Comparison of ENCODE assay signal across 32 cellular contexts in the genomic region with DNA sequence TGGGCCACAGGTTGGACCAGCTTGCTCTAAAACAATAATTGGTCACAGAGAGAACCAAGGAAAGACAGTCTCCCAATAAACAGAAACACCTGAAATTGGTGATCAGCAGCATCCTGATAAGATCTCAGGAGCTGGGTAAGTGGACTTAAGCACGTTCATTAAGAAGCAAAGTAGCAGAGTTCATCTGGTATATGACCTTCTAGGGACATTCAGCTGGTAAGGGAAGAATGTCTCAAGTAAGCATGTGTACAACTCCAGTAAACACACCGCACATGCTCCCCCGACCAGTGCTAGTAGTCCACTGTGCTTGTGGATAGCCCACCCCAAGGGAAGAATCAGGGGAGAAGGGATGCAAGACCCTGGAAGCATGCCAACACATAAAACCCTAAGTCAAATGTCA.
"Had no signal": no experiment of that assay in that cellular context is flagged by ENCODE, and none has a peak within 500 bp of the region (broad histone marks: within the 10 kb centered on the region; RNA-seq: fewer than 3 reads in every experiment).

No MANE protein-coding gene starts in this region.

- H3K36me3 Mint-ChIP-seq: activated CD4-positive, alpha-beta memory T cell treated with anti-CD3 and anti-CD28 coated beads for 36 hours; activated naive CD4-positive, alpha-beta T cell treated with anti-CD3 and anti-CD28 coated beads, Interleukin-2, amount 50 U/mL, for 72 hours; activated naive CD8-positive, alpha-beta T cell treated with anti-CD3 and anti-CD28 coated beads for 36 hours had no signal

- H3K27ac Mint-ChIP-seq: activated B cell treated with CpG ODN at 0.5 μM for 24 hours; activated CD4-positive, alpha-beta memory T cell treated with anti-CD3 and anti-CD28 coated beads for 36 hours; activated CD4-positive, alpha-beta T cell treated with anti-CD3 and anti-CD28 coated beads, Interleukin-2, amount 10 ng/mL, durations not matched to agents 24 days and 14 days; activated CD8-positive, alpha-beta T cell treated with anti-CD3 and anti-CD28 coated beads for 36 hours; activated naive CD4-positive, alpha-beta T cell treated with anti-CD3 and anti-CD28 coated beads for 36 hours; activated naive CD4-positive, alpha-beta T cell treated with anti-CD3 and anti-CD28 coated beads, Interleukin-2, amount 50 U/mL, for 72 hours; activated naive CD8-positive, alpha-beta T cell treated with anti-CD3 and anti-CD28 coated beads for 36 hours; activated T-cell treated with anti-CD3 and anti-CD28 coated beads, Interleukin-2, amount 50 U/mL, for 72 hours; activated T-helper 1 cell treated with anti-CD3 and anti-CD28 coated beads, Interleukin-12 subunit alpha, Interleukin-12 subunit beta, Interleukin-2, Interleukin-4 antibody, amounts not matched to agents 30 ng/mL and 10 ng/mL and 1 ng/mL, durations not matched to agents 14 hours and 24 hours and 36 hours; activated T-helper 17 cell treated with anti-CD3 and anti-CD28 coated beads, Interleukin-2, amount 50 U/mL, for 72 hours; T-helper 1 cell treated with Interleukin-12 subunit alpha and Interleukin-12 subunit beta and Interleukin-4 antibody, amounts not matched to agents 30 μg/mL and 1 μg/mL, for 36 hours; T-helper 2 cell treated with Interferon-gamma antibody and Interleukin-4, amounts not matched to agents 5 μg/mL and 100 μg/mL, for 36 hours had no signal

- H3K9me3 Mint-ChIP-seq: activated CD4-positive, alpha-beta T cell treated with anti-CD3 and anti-CD28 coated beads, Interleukin-2, amount 10 ng/mL, durations not matched to agents 24 days and 14 days; activated naive CD4-positive, alpha-beta T cell treated with anti-CD3 and anti-CD28 coated beads, Interleukin-2, amount 50 U/mL, for 72 hours; activated naive CD8-positive, alpha-beta T cell treated with anti-CD3 and anti-CD28 coated beads for 36 hours; activated T-cell treated with anti-CD3 and anti-CD28 coated beads, Interleukin-2, amount 50 U/mL, for 4 hours; activated T-helper 17 cell treated with anti-CD3 and anti-CD28 coated beads, Interleukin-2, amount 50 U/mL, for 72 hours; T-helper 2 cell treated with Interferon-gamma antibody and Interleukin-4, amounts not matched to agents 5 μg/mL and 100 μg/mL, for 36 hours had no signal

- ATAC-seq: activated CD8-positive, alpha-beta T cell treated with anti-CD3 and anti-CD28 coated beads for 36 hours; activated naive CD4-positive, alpha-beta T cell treated with anti-CD3 and anti-CD28 coated beads, Interleukin-2, amount 50 U/mL, for 72 hours; activated T-cell treated with anti-CD3 and anti-CD28 coated beads, Interleukin-2, amount 50 U/mL, for 4 hours; activated T-cell treated with anti-CD3 and anti-CD28 coated beads, Interleukin-2, amount 50 U/mL, for 72 hours; activated T-helper 17 cell treated with anti-CD3 and anti-CD28 coated beads, Interleukin-2, amount 50 U/mL, for 72 hours; body of pancreas had no signal

- H3K4me1 Mint-ChIP-seq: activated B cell treated with CpG ODN at 0.5 μM for 24 hours; activated CD4-positive, alpha-beta T cell treated with anti-CD3 and anti-CD28 coated beads, Interleukin-2, amount 10 ng/mL, durations not matched to agents 24 days and 14 days; activated naive CD8-positive, alpha-beta T cell treated with anti-CD3 and anti-CD28 coated beads for 36 hours; activated T-helper 17 cell treated with anti-CD3 and anti-CD28 coated beads, Interleukin-2, amount 50 U/mL, for 72 hours had no signal

- H3K4me3 Mint-ChIP-seq: activated B cell treated with CpG ODN at 0.5 μM for 24 hours; activated CD4-positive, alpha-beta memory T cell treated with anti-CD3 and anti-CD28 coated beads for 36 hours; activated CD4-positive, alpha-beta T cell treated with anti-CD3 and anti-CD28 coated beads, Interleukin-2, amount 10 ng/mL, durations not matched to agents 24 days and 14 days; activated CD8-positive, alpha-beta T cell treated with anti-CD3 and anti-CD28 coated beads for 36 hours; activated naive CD4-positive, alpha-beta T cell treated with anti-CD3 and anti-CD28 coated beads for 36 hours; activated naive CD8-positive, alpha-beta T cell treated with anti-CD3 and anti-CD28 coated beads for 36 hours; activated T-cell treated with anti-CD3 and anti-CD28 coated beads, Interleukin-2, amount 50 U/mL, for 4 hours; activated T-cell treated with anti-CD3 and anti-CD28 coated beads, Interleukin-2, amount 50 U/mL, for 72 hours; activated T-helper 1 cell treated with anti-CD3 and anti-CD28 coated beads, Interleukin-12 subunit alpha, Interleukin-12 subunit beta, Interleukin-2, Interleukin-4 antibody, amounts not matched to agents 30 ng/mL and 10 ng/mL and 1 ng/mL, durations not matched to agents 14 hours and 24 hours and 36 hours; activated T-helper 17 cell treated with anti-CD3 and anti-CD28 coated beads, Interleukin-2, amount 50 U/mL, for 72 hours; T-helper 1 cell treated with Interleukin-12 subunit alpha and Interleukin-12 subunit beta and Interleukin-4 antibody, amounts not matched to agents 30 μg/mL and 1 μg/mL, for 36 hours; T-helper 2 cell treated with Interferon-gamma antibody and Interleukin-4, amounts not matched to agents 5 μg/mL and 100 μg/mL, for 36 hours had no signal

- H3K27me3 Mint-ChIP-seq: activated B cell treated with CpG ODN at 0.5 μM for 24 hours; activated CD4-positive, alpha-beta memory T cell treated with anti-CD3 and anti-CD28 coated beads for 36 hours; activated CD4-positive, alpha-beta T cell treated with anti-CD3 and anti-CD28 coated beads, Interleukin-2, amount 10 ng/mL, durations not matched to agents 24 days and 14 days; activated CD8-positive, alpha-beta T cell treated with anti-CD3 and anti-CD28 coated beads for 36 hours; activated naive CD8-positive, alpha-beta T cell treated with anti-CD3 and anti-CD28 coated beads for 36 hours; activated T-helper 17 cell treated with anti-CD3 and anti-CD28 coated beads, Interleukin-2, amount 50 U/mL, for 72 hours had no signal

- DNase-seq: activated B cell treated with CpG ODN at 0.5 μM for 24 hours; activated CD4-positive, alpha-beta memory T cell treated with anti-CD3 and anti-CD28 coated beads for 36 hours; activated CD4-positive, alpha-beta T cell treated with anti-CD3 and anti-CD28 coated beads for 4 hours; activated CD4-positive, alpha-beta T cell treated with anti-CD3 and anti-CD28 coated beads, Interleukin-2, amount 10 ng/mL, durations not matched to agents 24 days and 14 days; activated CD4-positive, alpha-beta T cell treated with anti-CD3 and anti-CD28 coated beads, Interleukin-2, amount 50 U/mL, for 1 hour; activated CD4-positive, alpha-beta T cell treated with anti-CD3 and anti-CD28 coated beads, Interleukin-2, amount 50 U/mL, for 4 hours; activated CD4-positive, CD25-positive, alpha-beta regulatory T cell treated with anti-CD3 and anti-CD28 coated beads, Interleukin-2, amount 50 U/mL, for 72 hours; activated CD8-positive, alpha-beta memory T cell treated with anti-CD3 and anti-CD28 coated beads, Interleukin-2, amount 50 U/mL, for 4 hours; activated CD8-positive, alpha-beta T cell treated with anti-CD3 and anti-CD28 coated beads for 36 hours; activated effector memory CD4-positive, alpha-beta T cell treated with anti-CD3 and anti-CD28 coated beads, Interleukin-2, amount 50 U/mL, for 16 hours; activated gamma-delta T cell treated with Interleukin-2 at 50 U/mL for 16 hours; activated naive CD4-positive, alpha-beta T cell; activated naive CD4-positive, alpha-beta T cell treated with anti-CD3 and anti-CD28 coated beads for 36 hours; activated naive CD4-positive, alpha-beta T cell treated with anti-CD3 and anti-CD28 coated beads, Interleukin-2, amount 50 U/mL, for 16 hours; activated naive CD8-positive, alpha-beta T cell treated with anti-CD3 and anti-CD28 coated beads for 36 hours; activated T-cell treated with anti-CD3 and anti-CD28 coated beads for 4 hours; activated T-cell treated with anti-CD3 and anti-CD28 coated beads, Interleukin-2, amount 50 U/mL, for 1 hour; activated T-cell treated with anti-CD3 and anti-CD28 coated beads, Interleukin-2, amount 50 U/mL, for 4 hours; activated T-cell treated with anti-CD3 and anti-CD28 coated beads, Interleukin-2, amount 50 U/mL, for 72 hours; adrenal gland; amniotic stem cell; aorta; body of pancreas; brain microvascular endothelial cell; central memory CD4-positive, alpha-beta T cell; T-helper 2 cell; T-helper 9 cell had no signal
